ENCODE assay signal across 27 cellular contexts in the genomic region with DNA sequence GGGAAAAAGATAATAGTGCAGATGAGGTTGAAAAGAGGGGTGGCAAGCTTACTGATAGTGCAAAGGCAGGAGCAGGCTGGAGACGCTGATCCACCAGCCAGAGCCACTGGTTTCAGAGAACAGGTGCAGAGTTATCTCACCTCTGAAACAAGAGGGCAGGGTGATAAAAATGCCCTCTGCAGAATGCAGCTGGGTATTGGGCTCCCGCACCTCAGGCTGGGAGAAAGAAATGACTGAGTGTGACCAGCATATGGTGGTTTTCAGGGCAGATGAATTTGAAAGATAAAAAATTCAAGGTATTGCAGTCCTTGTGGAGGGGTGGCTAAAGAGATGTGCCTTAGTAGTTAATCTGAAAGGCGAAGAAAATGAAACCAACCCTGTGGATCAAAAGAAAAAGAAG. TPM values are rescaled to one million over a fixed set of nuclear protein-coding genes. Genes with fewer than 3 reads are reported as not detected.
DNase-seq lines count a peak whose midpoint lies in the region; ATAC-seq and TF ChIP-seq lines count a peak whose summit lies in the region.
"Had no signal": no experiment of that assay in that cellular context is flagged by ENCODE, and none has a peak within 500 bp of the region (broad histone marks: within the 10 kb centered on the region; RNA-seq: fewer than 3 reads in every experiment).

No MANE protein-coding gene starts in this region.

- peaks cover 22 to 39% of the 10 kb centered on the region in 2 donors for H3K4me1 Mint-ChIP-seq in effector memory CD8-positive, alpha-beta T cell (ENCODE audit: low read depth in 2 of 2)
- H3K4me1 Mint-ChIP-seq in endodermal cell, result peaks cover 16% of the 10 kb centered on the region

- H3K4ac ChIP-seq in IMR-90 (ENCODE audit: low read depth, low read length), result no peak overlapping the region

- no peak overlapping the region for H3K23ac ChIP-seq in IMR-90 (ENCODE audit: low read depth, low read length)

- H3K18ac ChIP-seq in IMR-90 (ENCODE audit: low read depth, low read length), result no peak overlapping the region

- H2BK120ac ChIP-seq in IMR-90 (ENCODE audit: low read depth, low read length), result no peak overlapping the region

- H2AK5ac ChIP-seq in IMR-90 (ENCODE audit: low read depth, low read length), result no peak overlapping the region

- in situ Hi-C loops in IMR-90 (cut with MboI; ENCODE audit: low sequenced_read_pairs), result loop anchor here (10.0 kb wide), 1 partner anchor 939 kb away; no protein-coding TSS in a partner anchor

- CTCF ChIA-PET in IMR-90 (lab: Yijun Ruan, JAX), result no interaction called here
- CTCF ChIA-PET in PC-3 (lab: Charles Lee), result interaction anchor here (0.6 kb wide), 1 partner anchor 20 kb away, joined by 3 read pairs; no protein-coding TSS in a partner anchor

- H3K9ac ChIP-seq in IMR-90 (ENCODE audit: low read depth, low read length), result no peak overlapping the region
- no peak overlapping the region for H3K9ac ChIP-seq in PC-3 (ENCODE audit: low read length)
- H3K9ac ChIP-seq in endodermal cell (ENCODE audit: extremely low read depth, low read length, poor library complexity, severe bottlenecking), result no peak overlapping the region

- H3K9me3 ChIP-seq in IMR-90 (ENCODE audit: control insufficient read depth, insufficient read depth, low read length) (peaks cover 8% of the 10 kb centered on the region; the same call in 1 of the 2 replicates), PC-3 (ENCODE audit: low read length) (no peaks in the 10 kb centered on the region), endodermal cell (ENCODE audit: control insufficient read depth, low read length) (no peaks in the 10 kb centered on the region), testis (no peaks in the 10 kb centered on the region)
- H3K9me3 ChIP-seq: esophagus squamous epithelium had no signal

- H3K4me2 ChIP-seq in IMR-90 (ENCODE audit: low read depth, low read length) (no peak overlapping the region), PC-3 (ENCODE audit: low read length) (0 out of 2 replicates have a peak overlapping the region, but pooled peaks have one; percentile 70)
- H3K4me2 ChIP-seq: hepatocyte, smooth muscle cell had no signal

- no peak overlapping the region for H3K14ac ChIP-seq in IMR-90 (replicated peaks; ENCODE audit: low read depth, low read length)

- peaks cover 24% of the 10 kb centered on the region for H3K27me3 ChIP-seq in IMR-90 (ENCODE audit: control insufficient read depth, insufficient read depth, low read length)
- no peaks in the 10 kb centered on the region for H3K27me3 ChIP-seq in PC-3 (ENCODE audit: low read length)
- H3K27me3 ChIP-seq in endodermal cell (ENCODE audit: control insufficient read depth, insufficient read depth, low read length, poor library complexity, severe bottlenecking), result peaks cover 56% of the 10 kb centered on the region
- no peaks in the 10 kb centered on the region for H3K27me3 ChIP-seq in testis
- H3K27me3 ChIP-seq: hepatocyte had no signal

- no peak overlapping the region for H2BK15ac ChIP-seq in IMR-90 (ENCODE audit: low read depth, low read length)

- H3K36me3 ChIP-seq in IMR-90 (ENCODE audit: control insufficient read depth, insufficient read depth, low read length) (no peaks in the 10 kb centered on the region), PC-3 (ENCODE audit: low read depth, low read length) (no peaks in the 10 kb centered on the region), endodermal cell (ENCODE audit: control insufficient read depth, insufficient read depth, low read length) (no peaks in the 10 kb centered on the region), testis (ENCODE audit: low read depth, missing control alignments) (no peaks in the 10 kb centered on the region)
- H3K36me3 ChIP-seq: esophagus squamous epithelium had no signal

- POLR2A ChIA-PET in IMR-90 (lab: Charles Lee; ENCODE audit: unreplicated experiment), result no interaction called here
- POLR2A ChIA-PET in PC-3 (lab: Charles Lee; ENCODE audit: unreplicated experiment), result no interaction called here

- H4K8ac ChIP-seq in IMR-90 (ENCODE audit: low read depth in 2 of 2, low read length in 2 of 2), result no peak overlapping the region

- WGBS in IMR-90 (ENCODE audit: extremely low coverage in 2 of 2, insufficient read length in 1 of 2), 2 experiments, result no CpG with 5 or more reads among the region's 3 CpGs
- 80 to 86% methylated on average over 3 of the region's 3 CpGs for WGBS in endodermal cell (ENCODE audit: insufficient coverage in 1 of 2, insufficient read length in 1 of 2), 2 experiments
- 80 to 88% methylated on average over 3 of the region's 3 CpGs for WGBS in testis, 2 donors

- H3K27ac ChIP-seq in IMR-90 (ENCODE audit: insufficient read depth, low read length) (no peak overlapping the region), PC-3 (ENCODE audit: low read length) (no peak overlapping the region), endodermal cell (ENCODE audit: low read depth, low read length) (no peak overlapping the region), testis (no peak overlapping the region)
- H3K27ac ChIP-seq: esophagus squamous epithelium, hepatocyte had no signal

- H2BK20ac ChIP-seq in IMR-90 (ENCODE audit: low read depth, low read length), result no peak overlapping the region

- no peak overlapping the region for H3K56ac ChIP-seq in IMR-90 (ENCODE audit: extremely low read depth, insufficient read depth, low read length)

- no peak overlapping the region for H4K5ac ChIP-seq in IMR-90 (ENCODE audit: low read depth, low read length)

- BruUV-seq in IMR-90 (replicated peaks; lab: Mats Ljungman, UMichigan), result no TSS peak
- no TSS peak for BruUV-seq in PC-3 (replicated peaks; lab: Mats Ljungman, UMichigan)

- H3K4me1 ChIP-seq in IMR-90 (ENCODE audit: control insufficient read depth, insufficient read depth, low read length) (no peaks in the 10 kb centered on the region), PC-3 (ENCODE audit: insufficient read depth, low read length) (peaks cover 57% of the 10 kb centered on the region), endodermal cell (ENCODE audit: control insufficient read depth, insufficient read depth, low read length) (no peaks in the 10 kb centered on the region), testis (peaks cover 10% of the 10 kb centered on the region)

- peak overlapping the region; percentile 37 to 44 for H3K4me3 Mint-ChIP-seq in effector memory CD8-positive, alpha-beta T cell
- H3K4me3 Mint-ChIP-seq in endodermal cell, result no peak overlapping the region
- H3K4me3 Mint-ChIP-seq: CD8-positive, alpha-beta T cell; T-helper 1 cell treated with Interleukin-12 subunit alpha and Interleukin-12 subunit beta and Interleukin-4 antibody, amounts not matched to agents 30 μg/mL and 1 μg/mL, for 36 hours had no signal

- H3K9me2 ChIP-seq in PC-3 (replicated peaks; ENCODE audit: low read length), result no peaks in the 10 kb centered on the region

- no peak for TF ChIP-seq RAD21 in IMR-90 (IDR thresholded peaks at IDR 0.05; ENCODE audit: low read length)

- H4K20me1 ChIP-seq in IMR-90 (ENCODE audit: insufficient read depth, low read length) (no peaks in the 10 kb centered on the region), PC-3 (ENCODE audit: low read length) (peaks cover 13% of the 10 kb centered on the region; the same call in 1 of the 2 replicates)

- intact Hi-C loops in IMR-90 (cut with micrococcal nuclease), result no loop called here
- intact Hi-C loops in PC-3 (cut with micrococcal nuclease), result no loop called here
- intact Hi-C loops in testis (cut with DNase I; ENCODE audit: low total_unique reads), result no loop called here

- peaks cover 6% of the 10 kb centered on the region for H3F3A ChIP-seq in PC-3 (ENCODE audit: low read length, unreplicated experiment)

- H3K79me1 ChIP-seq in IMR-90 (ENCODE audit: low read depth in 1 of 2, low read length in 2 of 2), result no peaks in the 10 kb centered on the region

- H4K91ac ChIP-seq in IMR-90 (ENCODE audit: insufficient read depth, low read depth, low read length), result no peak overlapping the region

- no peak overlapping the region for H2BK5ac ChIP-seq in IMR-90 (ENCODE audit: low read depth, low read length, poor library complexity, severe bottlenecking)

- DNase-seq in NCI-H2107 treated with DMSO at 0.1 percent for 48 hours (lab: John Stamatoyannopoulos, UW; ENCODE audit: unreplicated experiment), result peak; percentile 78
- DNase-seq in NCI-H2107 (lab: John Stamatoyannopoulos, UW), result no peak
- DNase-seq in IMR-90, result no peak
- DNase-seq in PC-3, result no peak
- DNase-seq in effector memory CD8-positive, alpha-beta T cell, result no peak
- no peak for DNase-seq in endodermal cell
- DNase-seq in testis, result no peak
- DNase-seq: 8988T; activated CD4-positive, alpha-beta T cell treated with anti-CD3 and anti-CD28 coated beads for 48 hours; activated gamma-delta T cell treated with Interleukin-2 at 50 U/mL for 16 hours; CD8-positive, alpha-beta T cell; DMS53; effector memory CD4-positive, alpha-beta T cell; esophagus squamous epithelium; GF-D8; GOT3; KG1; mesenchymal stem cell; MV-4-11; naive thymus-derived CD4-positive, alpha-beta T cell; NCI-H345; RPMI8226; stimulated activated CD4-positive, alpha-beta T cell treated with anti-CD3 and anti-CD28 coated beads, Interleukin-2, amount 100 ng/mL, for 24 hours had no signal

- ATAC-seq in IMR-90 (ENCODE audit: low read depth) (no peak), PC-3 (no peak)
- no peak for ATAC-seq in effector memory CD8-positive, alpha-beta T cell (replicated peaks)
- ATAC-seq in activated CD4-positive, CD25-positive, alpha-beta regulatory T cell treated with anti-CD3 and anti-CD28 coated beads, Interleukin-2, amount 50 U/mL, for 24 hours, result no peak
- ATAC-seq: CD8-positive, alpha-beta T cell; naive thymus-derived CD4-positive, alpha-beta T cell had no signal

- no peaks in the 10 kb centered on the region for H3K9me1 ChIP-seq in IMR-90 (ENCODE audit: insufficient read depth, low read length)

- peaks cover 9% of the 10 kb centered on the region for H3K36me3 Mint-ChIP-seq in effector memory CD8-positive, alpha-beta T cell (ENCODE audit: insufficient read depth)
- no peaks in the 10 kb centered on the region for H3K36me3 Mint-ChIP-seq in endodermal cell (ENCODE audit: low read depth)
- H3K36me3 Mint-ChIP-seq: CD8-positive, alpha-beta T cell had no signal

- H2AK9ac ChIP-seq in IMR-90 (replicated peaks; ENCODE audit: low read depth, low read length, poor library complexity), result no peak overlapping the region

- no peaks in the 10 kb centered on the region for H3K9me3 Mint-ChIP-seq in effector memory CD8-positive, alpha-beta T cell
- H3K9me3 Mint-ChIP-seq in endodermal cell, result no peaks in the 10 kb centered on the region
- H3K9me3 Mint-ChIP-seq: CD8-positive, alpha-beta T cell; naive thymus-derived CD4-positive, alpha-beta T cell; T-helper 1 cell treated with Interleukin-12 subunit alpha and Interleukin-12 subunit beta and Interleukin-4 antibody, amounts not matched to agents 30 μg/mL and 1 μg/mL, for 36 hours had no signal

- H3K27me3 Mint-ChIP-seq in effector memory CD8-positive, alpha-beta T cell, result no peaks in the 10 kb centered on the region
- peaks cover 22% of the 10 kb centered on the region for H3K27me3 Mint-ChIP-seq in endodermal cell (ENCODE audit: insufficient read depth)

- dilution Hi-C loops in IMR-90 (cut with HindIII; ENCODE audit: low sequenced_read_pairs, unreplicated experiment), result no loop called here

- TF ChIP-seq POLR2A in IMR-90 (IDR thresholded peaks at IDR 0.05; ENCODE audit: low read depth, low read length), result no peak
- no peak for TF ChIP-seq POLR2A in testis (IDR thresholded peaks at IDR 0.05)

- no peak for TF ChIP-seq CTCF in IMR-90 (conservative IDR thresholded peaks at IDR 0.05; ENCODE audit: low read depth, low read length)
- TF ChIP-seq CTCF in PC-3 (conservative IDR thresholded peaks at IDR 0.05; ENCODE audit: low read depth, low read length), result no peak
- TF ChIP-seq CTCF in endodermal cell (conservative IDR thresholded peaks at IDR 0.05), result no peak
- no peak for TF ChIP-seq CTCF in testis (IDR thresholded peaks at IDR 0.05)

- H3K4me3 ChIP-seq in IMR-90 (ENCODE audit: insufficient read depth, low read depth, low read length) (no peak overlapping the region), PC-3 (ENCODE audit: low read length) (no peak overlapping the region), endodermal cell (ENCODE audit: low read length) (no peak overlapping the region), testis (no peak overlapping the region)
- H3K4me3 ChIP-seq: esophagus squamous epithelium, hepatocyte, smooth muscle cell had no signal

- peak overlapping the region; percentile 40 for H2AFZ ChIP-seq in IMR-90 (replicated peaks; ENCODE audit: low read length, poor library complexity)
- no peak overlapping the region for H2AFZ ChIP-seq in PC-3 (ENCODE audit: low read length)
- H2AFZ ChIP-seq: hepatocyte had no signal

- H3K27ac Mint-ChIP-seq in effector memory CD8-positive, alpha-beta T cell, result peak overlapping the region; percentile 3 to 51
- H3K27ac Mint-ChIP-seq in endodermal cell, result no peak overlapping the region
- H3K27ac Mint-ChIP-seq: CD8-positive, alpha-beta T cell; T-helper 1 cell treated with Interleukin-12 subunit alpha and Interleukin-12 subunit beta and Interleukin-4 antibody, amounts not matched to agents 30 μg/mL and 1 μg/mL, for 36 hours had no signal

- peaks cover 15% of the 10 kb centered on the region for H3K79me2 ChIP-seq in PC-3 (ENCODE audit: low read length)

RNA-seq across cellular contexts. Expression of gene TMEM30B, which starts 2.9 kb away (rescaled TPM):
- total RNA-seq in IMR-90 (2012; rRNA removed) (under 0.01 TPM in 1 of 2 replicates, not detected in the other), PC-3 (2014; rRNA removed) (70.6 and 85.3 TPM in 2 replicates), endodermal cell (10 to 100 TPM; 10.1 to 11.4 TPM), testis (10 to 100 TPM in 1 of 2 donors, 1 to 10 TPM in 1; 8.9 to 11.4 TPM)
- polyA plus RNA-seq in IMR-90 (2012; rRNA removed) (0.03 and 0.13 TPM in 2 replicates), testis (ENCODE audit: insufficient read depth, low read depth, low replicate concordance) (5.9 TPM)
- polyA plus RNA-seq in IMR-90 (2012; cell fraction: cytosol; rRNA removed), result 0.04 and 0.21 TPM in 2 replicates
- 0.15 TPM in 1 of 2 replicates, not detected in the other for polyA plus RNA-seq in IMR-90 (2012; cell fraction: nucleus; rRNA removed; ENCODE audit: low replicate concordance)
- polyA plus RNA-seq in endodermal cell (2013, experiment 1 of 2), result 0.64 TPM
- polyA plus RNA-seq in endodermal cell (2013, experiment 2 of 2), result 0.37 TPM

RNA-seq across cellular contexts. Expression of gene PRKCH, which starts 37.4 kb away (rescaled TPM):
- total RNA-seq in IMR-90 (2012; rRNA removed) (1.4 and 2.3 TPM in 2 replicates), PC-3 (2014; rRNA removed) (80.8 and 170 TPM in 2 replicates), endodermal cell (1 to 10 TPM; 7.2 to 8.6 TPM), testis (10 to 100 TPM; 25.4 to 26.8 TPM)
- polyA plus RNA-seq in IMR-90 (2012; rRNA removed) (1.4 and 1.6 TPM in 2 replicates), testis (ENCODE audit: insufficient read depth, low read depth, low replicate concordance) (15.0 TPM)
- polyA plus RNA-seq in IMR-90 (2012; cell fraction: cytosol; rRNA removed), result 1.0 and 1.6 TPM in 2 replicates
- polyA plus RNA-seq in IMR-90 (2012; cell fraction: nucleus; rRNA removed; ENCODE audit: low replicate concordance), result 0.76 and 3.6 TPM in 2 replicates
- 1.2 TPM for polyA plus RNA-seq in endodermal cell (2013, experiment 1 of 2)
- 1.4 TPM for polyA plus RNA-seq in endodermal cell (2013, experiment 2 of 2)
